ENCODE assay signal across 12 cellular contexts in genomic region chr17:28033972-28034714, GRCh38. TPM values are rescaled to one million over a fixed set of nuclear protein-coding genes. Genes with fewer than 3 reads are reported as not detected.
DNase-seq lines count a peak whose midpoint lies in the region; ATAC-seq and TF ChIP-seq lines count a peak whose summit lies in the region.
"Had no signal": no experiment of that assay in that cellular context is flagged by ENCODE, and none has a peak within 500 bp of the region (broad histone marks: within the 10 kb centered on the region; RNA-seq: fewer than 3 reads in every experiment).

No MANE protein-coding gene starts in this region.

- TF ChIP-seq CTCF in GM23338 (conservative IDR thresholded peaks at IDR 0.05; ENCODE audit: low read depth in 2 of 2) (no peak), fibroblast of lung (conservative IDR thresholded peaks at IDR 0.05 in 1 of 2, IDR thresholded peaks at IDR 0.05 in 1 of 2; ENCODE audit: low read depth in 1 of 2, low read length in 2 of 2) (no peak), psoas muscle (IDR thresholded peaks at IDR 0.05) (no peak), CD14-positive monocyte (IDR thresholded peaks at IDR 0.05) (no peak), body of pancreas (IDR thresholded peaks at IDR 0.05) (no peak)

- H3K4me3 ChIP-seq in GM23338 (no peak overlapping the region), SJSA1 (no peak overlapping the region), fibroblast of lung (replicated peaks in 1 of 4; ENCODE audit: control extremely low read depth in 1 of 4, insufficient read depth in 1 of 4, low read depth in 3 of 4, low read length in 4 of 4) (no peak overlapping the region), psoas muscle (no peak overlapping the region), body of pancreas (no peak overlapping the region)
- H3K4me3 ChIP-seq: stomach had no signal

- H3K4me1 ChIP-seq in GM23338 (ENCODE audit: insufficient read depth) (no peaks in the 10 kb centered on the region; the same call in 1 of the 2 replicates), SJSA1 (replicated peaks) (peaks cover 16% of the 10 kb centered on the region), fibroblast of lung (ENCODE audit: control insufficient read depth, extremely low read depth, insufficient read depth, low read length) (no peaks in the 10 kb centered on the region), psoas muscle (no peaks in the 10 kb centered on the region), body of pancreas (peaks cover 27% of the 10 kb centered on the region)
- H3K4me1 ChIP-seq: stomach had no signal

- H3K9me2 ChIP-seq in GM23338 (ENCODE audit: insufficient read depth), result no peaks in the 10 kb centered on the region

- H3K4me2 ChIP-seq in GM23338 (0 out of 2 replicates have a peak overlapping the region, but pooled peaks have one; percentile 21), fibroblast of lung (ENCODE audit: extremely low read depth, insufficient read depth, low read length) (peak overlapping the region; percentile 3)

- H3K27me3 ChIP-seq in GM23338 (ENCODE audit: insufficient read depth) (no peaks in the 10 kb centered on the region), SJSA1 (replicated peaks) (no peaks in the 10 kb centered on the region), fibroblast of lung (ENCODE audit: control insufficient read depth, insufficient read depth, low read length) (no peaks in the 10 kb centered on the region), psoas muscle (ENCODE audit: insufficient read depth in 3 of 3, low read length in 2 of 3) (no peaks in the 10 kb centered on the region), body of pancreas (no peaks in the 10 kb centered on the region)
- H3K27me3 ChIP-seq: stomach had no signal

- H3K27ac Mint-ChIP-seq in GM23338, result no peak overlapping the region
- no peak overlapping the region for H3K27ac Mint-ChIP-seq in activated T-helper 2 cell treated with anti-CD3 and anti-CD28 coated beads, Interferon-gamma antibody, Interleukin-2, Interleukin-4, amounts not matched to agents 10 μg/mL and 5 μg/mL and 100 μg/mL, durations not matched to agents 14 hours and 24 hours and 36 hours
- no peak overlapping the region for H3K27ac Mint-ChIP-seq in CD14-positive monocyte

- intact Hi-C loops in psoas muscle (cut with DNase I), result no loop called here
- intact Hi-C loops in activated T-helper 2 cell treated with anti-CD3 and anti-CD28 coated beads, Interferon-gamma antibody, Interleukin-2, Interleukin-4, amounts not matched to agents 10 μg/mL and 5 μg/mL and 100 μg/mL, durations not matched to agents 14 hours and 24 hours and 36 hours (cut with micrococcal nuclease), result no loop called here
- intact Hi-C loops in CD14-positive monocyte (cut with micrococcal nuclease), result no loop called here
- intact Hi-C loops in body of pancreas (cut with DNase I), result no loop called here

- H3K27me3 Mint-ChIP-seq in GM23338 (ENCODE audit: insufficient read depth, low read depth, poor library complexity) (no peaks in the 10 kb centered on the region), CD14-positive monocyte (ENCODE audit: low read depth in 3 of 3) (peaks cover 2 to 12% (median 3%) of the 10 kb centered on the region in 3 donors)
- peaks cover 17% of the 10 kb centered on the region for H3K27me3 Mint-ChIP-seq in activated T-helper 2 cell treated with anti-CD3 and anti-CD28 coated beads, Interferon-gamma antibody, Interleukin-2, Interleukin-4, amounts not matched to agents 10 μg/mL and 5 μg/mL and 100 μg/mL, durations not matched to agents 14 hours and 24 hours and 36 hours (ENCODE audit: low read depth)

- no peak for TF ChIP-seq POLR2A in body of pancreas (IDR thresholded peaks at IDR 0.05)

- H3K9me3 ChIP-seq in SJSA1 (replicated peaks), result no peaks in the 10 kb centered on the region
- no peaks in the 10 kb centered on the region for H3K9me3 ChIP-seq in fibroblast of lung (ENCODE audit: control insufficient read depth, insufficient read depth, low read depth, low read length)
- H3K9me3 ChIP-seq in psoas muscle, result no peaks in the 10 kb centered on the region
- H3K9me3 ChIP-seq in body of pancreas, result no peaks in the 10 kb centered on the region
- H3K9me3 ChIP-seq: stomach had no signal

- no peak for ATAC-seq in GM23338
- ATAC-seq in psoas muscle, result peak in 2 of 4 donors; percentile 13 to 38
- ATAC-seq in GM21390 (IDR thresholded peaks at IDR 0.05; ENCODE audit: unreplicated experiment), result no peak
- no peak for ATAC-seq in body of pancreas

- H3F3A ChIP-seq in GM23338 (replicated peaks; ENCODE audit: low read depth), result no peaks in the 10 kb centered on the region

- H2AFZ ChIP-seq in GM23338, result peak overlapping the region; percentile 94; the same call in 1 of the 2 replicates
- H2AFZ ChIP-seq in fibroblast of lung (ENCODE audit: low read length), result peak overlapping the region; percentile 58

- no peaks in the 10 kb centered on the region for H3K9me3 Mint-ChIP-seq in GM23338
- H3K9me3 Mint-ChIP-seq in activated T-helper 2 cell treated with anti-CD3 and anti-CD28 coated beads, Interferon-gamma antibody, Interleukin-2, Interleukin-4, amounts not matched to agents 10 μg/mL and 5 μg/mL and 100 μg/mL, durations not matched to agents 14 hours and 24 hours and 36 hours, result no peaks in the 10 kb centered on the region
- H3K9me3 Mint-ChIP-seq in CD14-positive monocyte, result peaks cover 0 to 8% (median 4%) of the 10 kb centered on the region in 7 donors

- H3K4me1 Mint-ChIP-seq in GM23338 (peaks cover 11% of the 10 kb centered on the region; the same call in 2 of the 3 replicates), CD14-positive monocyte (peaks cover 13% of the 10 kb centered on the region)
- peaks cover 7% of the 10 kb centered on the region for H3K4me1 Mint-ChIP-seq in activated T-helper 2 cell treated with anti-CD3 and anti-CD28 coated beads, Interferon-gamma antibody, Interleukin-2, Interleukin-4, amounts not matched to agents 10 μg/mL and 5 μg/mL and 100 μg/mL, durations not matched to agents 14 hours and 24 hours and 36 hours (ENCODE audit: low read depth)

- WGBS in psoas muscle, 3 donors, result 56 to 57% (median 56%) methylated on average over 8 of the region's 8 CpGs
- WGBS in body of pancreas, 2 donors, result 59 to 73% methylated on average over 8 of the region's 8 CpGs

- H3K27ac ChIP-seq in GM23338 (ENCODE audit: low read depth) (no peak overlapping the region), SJSA1 (peak overlapping the region; percentile 47), fibroblast of lung (ENCODE audit: insufficient read depth, low read length) (no peak overlapping the region), psoas muscle (peak overlapping the region; percentile 5), body of pancreas (no peak overlapping the region)
- H3K27ac ChIP-seq: stomach had no signal

- DNase-seq in GM23338 (ENCODE audit: low spot score) (no peak), SJSA1 (ENCODE audit: low read depth in 1 of 2, low spot score in 2 of 2) (peak; percentile 53 to 60), fibroblast of lung (ENCODE audit: low read depth in 2 of 2) (peak; percentile 40 to 95), psoas muscle (no peak), CD14-positive monocyte (ENCODE audit: low spot score) (no peak), body of pancreas (no peak)
- no peak for DNase-seq in activated T-helper 2 cell treated with anti-CD3 and anti-CD28 coated beads, Interferon-gamma antibody, Interleukin-2, Interleukin-4, amounts not matched to agents 10 μg/mL and 5 μg/mL and 100 μg/mL, durations not matched to agents 14 hours and 24 hours and 36 hours (ENCODE audit: low spot score)
- DNase-seq: activated CD4-positive, CD25-positive, alpha-beta regulatory T cell treated with anti-CD3 and anti-CD28 coated beads, Interleukin-2, amount 50 U/mL, for 72 hours; NCI-H524 treated with DMSO at 0.1 percent for 48 hours; small intestine; stomach had no signal

- no peak overlapping the region for H3K9ac ChIP-seq in fibroblast of lung (ENCODE audit: insufficient read depth, low read length)

- H3K79me2 ChIP-seq in GM23338 (replicated peaks; ENCODE audit: insufficient read depth), result no peaks in the 10 kb centered on the region
- no peaks in the 10 kb centered on the region for H3K79me2 ChIP-seq in fibroblast of lung (ENCODE audit: control insufficient read depth, insufficient read depth, low read length)

- H4K20me1 ChIP-seq in GM23338 (replicated peaks; ENCODE audit: insufficient read depth) (no peaks in the 10 kb centered on the region), fibroblast of lung (ENCODE audit: control insufficient read depth, extremely low read depth, insufficient read depth, low read length) (no peaks in the 10 kb centered on the region)

- H3K36me3 ChIP-seq in GM23338 (ENCODE audit: insufficient read depth) (no peaks in the 10 kb centered on the region), SJSA1 (no peaks in the 10 kb centered on the region), fibroblast of lung (ENCODE audit: control insufficient read depth, insufficient read depth, low read length) (no peaks in the 10 kb centered on the region), psoas muscle (ENCODE audit: insufficient read depth in 1 of 2, low read depth in 1 of 2) (no peaks in the 10 kb centered on the region), body of pancreas (replicated peaks in 1 of 2; ENCODE audit: insufficient read depth in 1 of 2, low read depth in 2 of 2) (no peaks in the 10 kb centered on the region)
- H3K36me3 ChIP-seq: stomach had no signal

- H3K36me3 Mint-ChIP-seq in GM23338 (ENCODE audit: low read depth), result no peaks in the 10 kb centered on the region
- no peaks in the 10 kb centered on the region for H3K36me3 Mint-ChIP-seq in activated T-helper 2 cell treated with anti-CD3 and anti-CD28 coated beads, Interferon-gamma antibody, Interleukin-2, Interleukin-4, amounts not matched to agents 10 μg/mL and 5 μg/mL and 100 μg/mL, durations not matched to agents 14 hours and 24 hours and 36 hours (ENCODE audit: low read depth)
- H3K36me3 Mint-ChIP-seq in CD14-positive monocyte, result no peaks in the 10 kb centered on the region

- H3K4me3 Mint-ChIP-seq in GM23338 (no peak overlapping the region), CD14-positive monocyte (no peak overlapping the region)
- H3K4me3 Mint-ChIP-seq in activated T-helper 2 cell treated with anti-CD3 and anti-CD28 coated beads, Interferon-gamma antibody, Interleukin-2, Interleukin-4, amounts not matched to agents 10 μg/mL and 5 μg/mL and 100 μg/mL, durations not matched to agents 14 hours and 24 hours and 36 hours (ENCODE audit: low read depth), result no peak overlapping the region

RNA-seq across cellular contexts. Expression of gene NLK, which starts 8.3 kb away (rescaled TPM):
- 67.7 and 78.5 TPM in 2 replicates for total RNA-seq in GM23338 (2014; rRNA removed; shearing (Covaris generic))
- polyA plus RNA-seq in GM23338 (2016; fragmentation: Nextera tagmentation; extraction: Ambion mirVana) (31.9 and 34.7 TPM in 2 replicates), fibroblast of lung (13.1 and 16.1 TPM in 2 replicates), psoas muscle (1 to 10 TPM; 4.0 to 6.4 (median 4.5) TPM), CD14-positive monocyte (1 to 10 TPM; 1.7 to 2.0 TPM)
- total RNA-seq in SJSA1 (2014; rRNA removed; shearing (Covaris generic)), result 19.3 and 21.8 TPM in 2 replicates
- total RNA-seq in fibroblast of lung (11.6 and 14.4 TPM in 2 replicates), psoas muscle (10 to 100 TPM in 2 of 4 donors, 1 to 10 TPM in 2; 8.1 to 13.0 (median 9.9) TPM), body of pancreas (10 to 100 TPM; 15.5 to 30.1 TPM)
- 6.6 and 7.4 TPM in 2 replicates for polyA plus RNA-seq in fibroblast of lung (2012)
- polyA minus RNA-seq in fibroblast of lung (ENCODE audit: low replicate concordance), result 17.0 and 56.1 TPM in 2 replicates
- 10.7 and 11.3 TPM in 2 replicates for total RNA-seq in activated T-helper 2 cell treated with anti-CD3 and anti-CD28 coated beads, Interferon-gamma antibody, Interleukin-2, Interleukin-4, amounts not matched to agents 10 μg/mL and 5 μg/mL and 100 μg/mL, durations not matched to agents 14 hours and 24 hours and 36 hours

Comparison
In these comparisons a context has a peak if more than half of its experiments do, and no peak if none do; other contexts are left out.
1. DNase-seq: peak in SJSA1 (2 of 2) and fibroblast of lung (2 of 2); none in GM23338 (single experiment), psoas muscle (0 of 2), activated T-helper 2 cell treated with anti-CD3 and anti-CD28 coated beads, Interferon-gamma antibody, Interleukin-2, Interleukin-4, amounts not matched to agents 10 μg/mL and 5 μg/mL and 100 μg/mL, durations not matched to agents 14 hours and 24 hours and 36 hours (single experiment), CD14-positive monocyte (single experiment) and body of pancreas (0 of 4).
2. H3K27ac ChIP-seq: peak in SJSA1 (single experiment) and psoas muscle (single experiment); none in GM23338 (single experiment), fibroblast of lung (single experiment) and body of pancreas (0 of 4).